ENCODE assay signal across 9 cellular contexts in genomic region chr4:26161030-26161824, GRCh38.
A peak's percentile ranks its signal among the peaks of the same experiment; 100 is the strongest.
DNase-seq lines count a peak whose midpoint lies in the region; ATAC-seq and TF ChIP-seq lines count a peak whose summit lies in the region.
"Had no signal": no experiment of that assay in that cellular context is flagged by ENCODE, and none has a peak within 500 bp of the region (broad histone marks: within the 10 kb centered on the region; RNA-seq: fewer than 3 reads in every experiment).

No MANE protein-coding gene starts in this region.

- H3K27ac Mint-ChIP-seq in activated CD8-positive, alpha-beta T cell treated with anti-CD3 and anti-CD28 coated beads for 36 hours = no peak overlapping the region

- CTCF ChIA-PET in activated CD8-positive, alpha-beta T cell treated with anti-CD3 and anti-CD28 coated beads for 36 hours (lab: Charles Lee) = interaction anchor here (0.8 to 2.8 kb wide), 8 partner anchors 9 to 169 kb away, joined by 3 to 8 read pairs (median 4); no protein-coding TSS in a partner anchor

- peak; percentile 49 for ATAC-seq in HG02798 (IDR thresholded peaks at IDR 0.05; ENCODE audit: poor library complexity, unreplicated experiment)
- peak; percentile 70 for ATAC-seq in activated CD8-positive, alpha-beta T cell treated with anti-CD3 and anti-CD28 coated beads for 36 hours
- ATAC-seq in GM18517 (IDR thresholded peaks at IDR 0.05; ENCODE audit: unreplicated experiment) = no peak

- POLR2A ChIA-PET in activated CD8-positive, alpha-beta T cell treated with anti-CD3 and anti-CD28 coated beads for 36 hours (lab: Charles Lee) = no interaction called here

- H3K4me3 ChIP-seq in osteoblast (ENCODE audit: insufficient read depth, low read length) = no peak overlapping the region

- intact Hi-C loops in activated CD8-positive, alpha-beta T cell treated with anti-CD3 and anti-CD28 coated beads for 36 hours (cut with micrococcal nuclease) = no loop called here

- H2AFZ ChIP-seq in osteoblast (ENCODE audit: low read length) = no peak overlapping the region

- no peaks in the 10 kb centered on the region for H3K27me3 Mint-ChIP-seq in activated CD8-positive, alpha-beta T cell treated with anti-CD3 and anti-CD28 coated beads for 36 hours

- no peaks in the 10 kb centered on the region for H3K9me3 ChIP-seq in osteoblast (ENCODE audit: low read depth, low read length)

- no peaks in the 10 kb centered on the region for H4K20me1 ChIP-seq in osteoblast (ENCODE audit: insufficient read depth, low read length)

- no peak overlapping the region for H3K27ac ChIP-seq in osteoblast (ENCODE audit: low read depth, low read length)

- H3K4me1 ChIP-seq in osteoblast (ENCODE audit: insufficient read depth, low read length) = no peaks in the 10 kb centered on the region

- H3K36me3 ChIP-seq in osteoblast (ENCODE audit: insufficient read depth, low read length) = no peaks in the 10 kb centered on the region

- H3K9me3 Mint-ChIP-seq in activated CD8-positive, alpha-beta T cell treated with anti-CD3 and anti-CD28 coated beads for 36 hours = peaks cover 14% of the 10 kb centered on the region

- no peaks in the 10 kb centered on the region for H3K27me3 ChIP-seq in osteoblast (ENCODE audit: insufficient read depth, low read length)

- no peak overlapping the region for H3K4me3 Mint-ChIP-seq in activated CD8-positive, alpha-beta T cell treated with anti-CD3 and anti-CD28 coated beads for 36 hours

- TF ChIP-seq CTCF in activated CD8-positive, alpha-beta T cell treated with anti-CD3 and anti-CD28 coated beads for 36 hours (IDR thresholded peaks at IDR 0.05) = no peak
- peak; percentile 34 for TF ChIP-seq CTCF in osteoblast (IDR thresholded peaks at IDR 0.05; ENCODE audit: extremely low read depth, low read depth, low read length)

- peaks cover 4% of the 10 kb centered on the region for H3K36me3 Mint-ChIP-seq in activated CD8-positive, alpha-beta T cell treated with anti-CD3 and anti-CD28 coated beads for 36 hours (ENCODE audit: low read depth)

- H3K79me2 ChIP-seq in osteoblast (ENCODE audit: insufficient read depth, low read length) = no peaks in the 10 kb centered on the region

- no peak overlapping the region for H3K4me2 ChIP-seq in osteoblast (ENCODE audit: insufficient read depth, low read length)

- H3K4me1 Mint-ChIP-seq in activated CD8-positive, alpha-beta T cell treated with anti-CD3 and anti-CD28 coated beads for 36 hours (ENCODE audit: low read depth) = peaks cover 22% of the 10 kb centered on the region

- DNase-seq in NCI-H1694 (lab: John Stamatoyannopoulos, UW) (peak; percentile 18), NCI-H1694 treated with DMSO at 0.1 percent for 48 hours (lab: John Stamatoyannopoulos, UW) (no peak), osteoblast (ENCODE audit: insufficient read length, low spot score, missing footprints) (no peak), cerebellum (ENCODE audit: low spot score) (no peak), dedifferentiated amniotic fluid mesenchymal stem cell (ENCODE audit: extremely low spot score) (no peak)
- peak; percentile 18 for DNase-seq in activated CD8-positive, alpha-beta T cell treated with anti-CD3 and anti-CD28 coated beads for 36 hours
- DNase-seq: small intestine had no signal

Comparison
In these comparisons a context has a peak if more than half of its experiments do, and no peak if none do; other contexts are left out.
1. DNase-seq: peak in NCI-H1694 (single experiment) and activated CD8-positive, alpha-beta T cell treated with anti-CD3 and anti-CD28 coated beads for 36 hours (single experiment); none in NCI-H1694 treated with DMSO at 0.1 percent for 48 hours (single experiment), osteoblast (single experiment), cerebellum (single experiment) and dedifferentiated amniotic fluid mesenchymal stem cell (single experiment).